29 cellular contexts compared by ENCODE assay signal in the genomic region with DNA sequence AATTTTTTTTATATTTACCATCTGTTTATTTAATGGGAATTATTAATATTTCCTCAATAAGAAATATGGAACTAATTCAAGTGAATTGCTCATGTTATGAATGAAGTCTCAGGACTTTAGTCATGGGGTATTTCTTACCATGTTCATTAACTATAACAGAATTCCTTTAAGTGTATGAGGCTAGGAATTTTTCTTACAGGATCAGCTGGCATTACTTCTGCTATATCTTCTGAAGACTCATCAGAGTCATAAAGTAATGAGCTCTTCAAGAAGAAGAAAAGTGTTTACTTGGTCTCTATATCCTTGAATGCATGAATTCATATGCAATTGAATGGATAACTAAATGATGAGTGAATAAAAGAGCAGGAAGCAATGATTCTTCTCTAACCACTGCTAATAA.
"Had no signal": no experiment of that assay in that cellular context is flagged by ENCODE, and none has a peak within 500 bp of the region (broad histone marks: within the 10 kb centered on the region; RNA-seq: fewer than 3 reads in every experiment).

No MANE protein-coding gene starts in this region.

- H3K36me3 ChIP-seq: adrenal gland, breast epithelium, SJCRH30, WERI-Rb-1 had no signal

- H3K36me3 Mint-ChIP-seq: activated naive CD8-positive, alpha-beta T cell treated with anti-CD3 and anti-CD28 coated beads, Interleukin-2, amount 10 ng/mL, durations not matched to agents 7 days and 5 days had no signal

- H3K27me3 ChIP-seq: breast epithelium, SJCRH30 had no signal

- H3K9ac ChIP-seq: KMS-11, SK-N-SH had no signal

- ATAC-seq: activated CD4-positive, alpha-beta T cell treated with anti-CD3 and anti-CD28 coated beads for 36 hours; activated CD8-positive, alpha-beta T cell treated with anti-CD3 and anti-CD28 coated beads for 36 hours; activated T-cell treated with anti-CD3 and anti-CD28 coated beads, Interleukin-2, amount 50 U/mL, for 72 hours had no signal

- H3K4me1 ChIP-seq: adrenal gland had no signal

- H3K9me2 ChIP-seq: SK-N-SH had no signal

- H3K9me3 Mint-ChIP-seq: activated CD8-positive, alpha-beta T cell treated with anti-CD3 and anti-CD28 coated beads for 36 hours; activated naive CD8-positive, alpha-beta T cell treated with anti-CD3 and anti-CD28 coated beads, Interleukin-2, amount 10 ng/mL, durations not matched to agents 7 days and 5 days; activated T-cell treated with anti-CD3 and anti-CD28 coated beads, Interleukin-2, amount 50 U/mL, for 72 hours; activated T-helper 2 cell treated with anti-CD3 and anti-CD28 coated beads, Interferon-gamma antibody, Interleukin-2, Interleukin-4, amounts not matched to agents 10 μg/mL and 5 μg/mL and 100 μg/mL, durations not matched to agents 14 hours and 24 hours and 36 hours had no signal

- H3K4me2 ChIP-seq: KMS-11 had no signal

- H3K4me3 ChIP-seq: adrenal gland, breast epithelium, SJCRH30 had no signal

- H3K27ac ChIP-seq: adrenal gland, breast epithelium, KMS-11, RWPE1, WERI-Rb-1 had no signal

- DNase-seq: activated CD4-positive, alpha-beta T cell treated with anti-CD3 and anti-CD28 coated beads for 36 hours; activated CD4-positive, alpha-beta T cell treated with anti-CD3 and anti-CD28 coated beads, Interleukin-2, amount 50 U/mL, for 1 hour; activated CD8-positive, alpha-beta memory T cell treated with anti-CD3 and anti-CD28 coated beads, Interleukin-2, amount 50 U/mL, for 4 hours; activated CD8-positive, alpha-beta T cell treated with anti-CD3 and anti-CD28 coated beads for 36 hours; activated gamma-delta T cell treated with Interleukin-2 at 50 U/mL for 16 hours; activated naive CD4-positive, alpha-beta T cell treated with anti-CD3 and anti-CD28 coated beads, Interleukin-2, amount 50 U/mL, for 16 hours; activated naive CD8-positive, alpha-beta T cell treated with anti-CD3 and anti-CD28 coated beads, Interleukin-2, amount 10 ng/mL, durations not matched to agents 7 days and 5 days; activated T-cell treated with anti-CD3 and anti-CD28 coated beads, Interleukin-2, amount 50 U/mL, for 72 hours; adrenal gland; anterior cingulate cortex; caudate nucleus; NCI-H1092 treated with DMSO at 0.1 percent for 48 hours; NCI-H1417 treated with DMSO at 0.1 percent for 48 hours; NCI-H1694; NCI-H2029; NCI-H2107; NCI-H2171 treated with DMSO at 0.1 percent for 48 hours; NCI-H226; NCI-H526; NCI-H82; Right ventricle myocardium superior; SK-N-SH; T-helper 1 cell; WERI-Rb-1 had no signal

- H3K4me3 Mint-ChIP-seq: activated CD4-positive, alpha-beta T cell treated with anti-CD3 and anti-CD28 coated beads for 36 hours; activated CD8-positive, alpha-beta T cell treated with anti-CD3 and anti-CD28 coated beads for 36 hours; activated naive CD8-positive, alpha-beta T cell treated with anti-CD3 and anti-CD28 coated beads, Interleukin-2, amount 10 ng/mL, durations not matched to agents 7 days and 5 days; activated T-cell treated with anti-CD3 and anti-CD28 coated beads, Interleukin-2, amount 50 U/mL, for 72 hours had no signal

- H3K27ac Mint-ChIP-seq: activated CD4-positive, alpha-beta T cell treated with anti-CD3 and anti-CD28 coated beads for 36 hours; activated CD8-positive, alpha-beta T cell treated with anti-CD3 and anti-CD28 coated beads for 36 hours; activated naive CD8-positive, alpha-beta T cell treated with anti-CD3 and anti-CD28 coated beads, Interleukin-2, amount 10 ng/mL, durations not matched to agents 7 days and 5 days; activated T-cell treated with anti-CD3 and anti-CD28 coated beads, Interleukin-2, amount 50 U/mL, for 72 hours; activated T-helper 2 cell treated with anti-CD3 and anti-CD28 coated beads, Interferon-gamma antibody, Interleukin-2, Interleukin-4, amounts not matched to agents 10 μg/mL and 5 μg/mL and 100 μg/mL, durations not matched to agents 14 hours and 24 hours and 36 hours had no signal

- H3K9me3 ChIP-seq: adrenal gland, breast epithelium, SJCRH30, SK-N-SH had no signal

- H3K4me1 Mint-ChIP-seq: activated CD4-positive, alpha-beta T cell treated with anti-CD3 and anti-CD28 coated beads for 36 hours; activated naive CD8-positive, alpha-beta T cell treated with anti-CD3 and anti-CD28 coated beads, Interleukin-2, amount 10 ng/mL, durations not matched to agents 7 days and 5 days had no signal
